Comparison of ENCODE assay signal across 18 cellular contexts in the genomic region with DNA sequence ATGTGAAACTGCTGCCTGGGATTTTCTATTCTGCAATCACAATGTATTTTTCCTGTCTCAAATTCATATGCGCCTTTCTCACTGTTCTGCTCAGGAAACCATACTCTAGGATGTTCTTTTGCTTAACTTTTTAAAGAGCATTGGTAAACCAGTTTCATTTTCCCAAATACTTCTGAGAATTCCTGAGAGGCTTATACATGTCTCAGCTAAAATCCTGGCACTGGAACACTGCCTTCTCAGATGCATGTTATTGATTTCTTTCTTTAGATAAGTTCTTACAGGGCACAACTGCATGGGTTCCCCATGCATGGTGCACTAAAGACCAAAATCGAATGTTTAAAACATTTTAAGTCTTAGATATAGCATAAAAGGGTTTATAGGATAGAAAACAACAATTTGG.
"Had no signal": no experiment of that assay in that cellular context is flagged by ENCODE, and none has a peak within 500 bp of the region (broad histone marks: within the 10 kb centered on the region; RNA-seq: fewer than 3 reads in every experiment).

No MANE protein-coding gene starts in this region.

- FAIRE-seq: pancreas had no signal

- H3K27ac Mint-ChIP-seq: activated CD4-positive, alpha-beta memory T cell treated with anti-CD3 and anti-CD28 coated beads, Interleukin-2, amount 10 ng/mL, durations not matched to agents 7 days and 5 days; activated CD4-positive, alpha-beta T cell treated with anti-CD3 and anti-CD28 coated beads for 36 hours; activated CD8-positive, alpha-beta memory T cell treated with anti-CD3 and anti-CD28 coated beads, Interleukin-2, amount 10 ng/mL, durations not matched to agents 7 days and 5 days; activated naive CD8-positive, alpha-beta T cell treated with anti-CD3 and anti-CD28 coated beads, Interleukin-2, amount 10 ng/mL, durations not matched to agents 7 days and 5 days; activated T-cell treated with anti-CD3 and anti-CD28 coated beads, Interleukin-2, amount 50 U/mL, for 24 hours; activated T-helper 2 cell treated with anti-CD3 and anti-CD28 coated beads, Interferon-gamma antibody, Interleukin-2, Interleukin-4, amounts not matched to agents 10 μg/mL and 5 μg/mL and 100 μg/mL, durations not matched to agents 14 hours and 24 hours and 36 hours; naive thymus-derived CD8-positive, alpha-beta T cell; stimulated activated memory B cell treated with anti-CD40 and anti-IgM and Interleukin-4, amounts not matched to agents 10 μg/mL and 1 μg/mL and 100 μg/mL, for 72 hours had no signal

- ATAC-seq: activated CD4-positive, alpha-beta T cell treated with anti-CD3 and anti-CD28 coated beads for 36 hours; activated CD8-positive, alpha-beta memory T cell treated with anti-CD3 and anti-CD28 coated beads, Interleukin-2, amount 10 ng/mL, durations not matched to agents 7 days and 5 days; gastroesophageal sphincter; heart left ventricle; naive thymus-derived CD8-positive, alpha-beta T cell; pancreas; sciatic nerve; stimulated activated memory B cell treated with anti-CD40 and anti-IgM and Interleukin-4, amounts not matched to agents 10 μg/mL and 1 μg/mL and 100 μg/mL, for 72 hours; upper lobe of right lung had no signal

- H3K9me3 Mint-ChIP-seq: activated naive CD8-positive, alpha-beta T cell treated with anti-CD3 and anti-CD28 coated beads, Interleukin-2, amount 10 ng/mL, durations not matched to agents 7 days and 5 days; activated T-helper 2 cell treated with anti-CD3 and anti-CD28 coated beads, Interferon-gamma antibody, Interleukin-2, Interleukin-4, amounts not matched to agents 10 μg/mL and 5 μg/mL and 100 μg/mL, durations not matched to agents 14 hours and 24 hours and 36 hours; stimulated activated memory B cell treated with anti-CD40 and anti-IgM and Interleukin-4, amounts not matched to agents 10 μg/mL and 1 μg/mL and 100 μg/mL, for 72 hours had no signal

- DNase-seq: activated CD4-positive, alpha-beta memory T cell treated with anti-CD3 and anti-CD28 coated beads, Interleukin-2, amount 10 ng/mL, durations not matched to agents 7 days and 5 days; activated CD4-positive, alpha-beta T cell treated with anti-CD3 and anti-CD28 coated beads for 36 hours; activated CD8-positive, alpha-beta memory T cell treated with anti-CD3 and anti-CD28 coated beads, Interleukin-2, amount 10 ng/mL, durations not matched to agents 7 days and 5 days; activated naive CD4-positive, alpha-beta T cell treated with Interleukin-2 at 50 U/mL for 16 hours; activated naive CD8-positive, alpha-beta T cell treated with anti-CD3 and anti-CD28 coated beads, Interleukin-2, amount 10 ng/mL, durations not matched to agents 7 days and 5 days; activated T-cell treated with anti-CD3 and anti-CD28 coated beads, Interleukin-2, amount 50 U/mL, for 24 hours; aorta; heart left ventricle; left ventricle myocardium inferior; naive thymus-derived CD8-positive, alpha-beta T cell; pancreas; stimulated activated CD4-positive, alpha-beta T cell treated with anti-CD3 and anti-CD28 coated beads, Interleukin-4, amount 100 ng/mL, for 4 hours; upper lobe of right lung; WERI-Rb-1 had no signal

- H3K36me3 Mint-ChIP-seq: activated CD8-positive, alpha-beta memory T cell treated with anti-CD3 and anti-CD28 coated beads, Interleukin-2, amount 10 ng/mL, durations not matched to agents 7 days and 5 days; activated naive CD8-positive, alpha-beta T cell treated with anti-CD3 and anti-CD28 coated beads, Interleukin-2, amount 10 ng/mL, durations not matched to agents 7 days and 5 days; naive thymus-derived CD8-positive, alpha-beta T cell; stimulated activated memory B cell treated with anti-CD40 and anti-IgM and Interleukin-4, amounts not matched to agents 10 μg/mL and 1 μg/mL and 100 μg/mL, for 72 hours had no signal

- H3K4me3 Mint-ChIP-seq: activated CD4-positive, alpha-beta memory T cell treated with anti-CD3 and anti-CD28 coated beads, Interleukin-2, amount 10 ng/mL, durations not matched to agents 7 days and 5 days; activated CD4-positive, alpha-beta T cell treated with anti-CD3 and anti-CD28 coated beads for 36 hours; activated CD8-positive, alpha-beta memory T cell treated with anti-CD3 and anti-CD28 coated beads, Interleukin-2, amount 10 ng/mL, durations not matched to agents 7 days and 5 days; activated naive CD8-positive, alpha-beta T cell treated with anti-CD3 and anti-CD28 coated beads, Interleukin-2, amount 10 ng/mL, durations not matched to agents 7 days and 5 days; activated T-cell treated with anti-CD3 and anti-CD28 coated beads, Interleukin-2, amount 50 U/mL, for 24 hours; naive thymus-derived CD8-positive, alpha-beta T cell; stimulated activated memory B cell treated with anti-CD40 and anti-IgM and Interleukin-4, amounts not matched to agents 10 μg/mL and 1 μg/mL and 100 μg/mL, for 72 hours had no signal

- H3K4me1 Mint-ChIP-seq: activated CD4-positive, alpha-beta memory T cell treated with anti-CD3 and anti-CD28 coated beads, Interleukin-2, amount 10 ng/mL, durations not matched to agents 7 days and 5 days; activated CD4-positive, alpha-beta T cell treated with anti-CD3 and anti-CD28 coated beads for 36 hours; activated CD8-positive, alpha-beta memory T cell treated with anti-CD3 and anti-CD28 coated beads, Interleukin-2, amount 10 ng/mL, durations not matched to agents 7 days and 5 days; activated naive CD8-positive, alpha-beta T cell treated with anti-CD3 and anti-CD28 coated beads, Interleukin-2, amount 10 ng/mL, durations not matched to agents 7 days and 5 days; naive thymus-derived CD8-positive, alpha-beta T cell; stimulated activated memory B cell treated with anti-CD40 and anti-IgM and Interleukin-4, amounts not matched to agents 10 μg/mL and 1 μg/mL and 100 μg/mL, for 72 hours had no signal

- H3K4me3 ChIP-seq: gastroesophageal sphincter, heart left ventricle, left ventricle myocardium inferior, pancreas, upper lobe of right lung had no signal

- H3K27me3 Mint-ChIP-seq: activated CD4-positive, alpha-beta memory T cell treated with anti-CD3 and anti-CD28 coated beads, Interleukin-2, amount 10 ng/mL, durations not matched to agents 7 days and 5 days; activated CD4-positive, alpha-beta T cell treated with anti-CD3 and anti-CD28 coated beads for 36 hours; activated CD8-positive, alpha-beta memory T cell treated with anti-CD3 and anti-CD28 coated beads, Interleukin-2, amount 10 ng/mL, durations not matched to agents 7 days and 5 days; activated naive CD8-positive, alpha-beta T cell treated with anti-CD3 and anti-CD28 coated beads, Interleukin-2, amount 10 ng/mL, durations not matched to agents 7 days and 5 days; activated T-cell treated with anti-CD3 and anti-CD28 coated beads, Interleukin-2, amount 50 U/mL, for 24 hours; naive thymus-derived CD8-positive, alpha-beta T cell; stimulated activated memory B cell treated with anti-CD40 and anti-IgM and Interleukin-4, amounts not matched to agents 10 μg/mL and 1 μg/mL and 100 μg/mL, for 72 hours had no signal
